6 cellular contexts compared by ENCODE assay signal in the genomic region with DNA sequence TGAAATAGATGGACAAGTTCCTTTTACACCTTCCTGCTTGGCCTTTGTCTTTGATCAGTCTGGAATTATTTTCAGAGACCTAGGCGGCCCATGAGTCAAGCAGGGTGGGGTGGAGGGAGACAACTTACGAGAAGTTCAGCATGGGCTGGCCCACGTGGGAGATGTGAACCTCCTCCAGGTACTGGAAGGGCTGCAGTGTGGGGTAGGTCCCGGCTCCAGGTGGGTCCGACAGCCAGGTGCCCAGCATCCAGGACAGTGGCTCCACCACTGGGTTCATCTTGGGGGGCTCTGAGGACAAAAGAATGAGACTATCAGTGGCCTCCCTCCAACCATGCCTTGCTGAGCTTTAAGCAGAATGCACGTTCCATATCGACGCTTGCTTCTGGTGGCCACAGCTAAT.
"Had no signal": no experiment of that assay in that cellular context is flagged by ENCODE, and none has a peak within 500 bp of the region (broad histone marks: within the 10 kb centered on the region; RNA-seq: fewer than 3 reads in every experiment).

No MANE protein-coding gene starts in this region.

- H3K9me3 ChIP-seq: HAP-1 had no signal

- H3K9ac ChIP-seq: GM23248 had no signal

- H3K4me3 ChIP-seq: GM23248, HAP-1 had no signal

- H3K27ac ChIP-seq: GM23248 had no signal

- ATAC-seq: HCT116 had no signal

- DNase-seq: GM23248, GOT3, H7, HFFc6 had no signal

- H2AFZ ChIP-seq: GM23248 had no signal
